ENCODE assay signal across 1 cellular context in genomic region chr17:50118828-50119218, GRCh38.
TF ChIP-seq lines count a peak whose summit lies in the region.

No MANE protein-coding gene starts in this region.

TF ChIP-seq in IMR-90, 13 proteins besides CTCF, POLR2A, EP300 and RAD21:
- TF ChIP-seq MAFK (IDR thresholded peaks at IDR 0.05; ENCODE audit: low read depth, low read length) (no peak), CEBPB (IDR thresholded peaks at IDR 0.05; ENCODE audit: low read depth, low read length) (no peak), RCOR1 (IDR thresholded peaks at IDR 0.05; ENCODE audit: insufficient replicate concordance, low read length) (no peak), MXI1 (IDR thresholded peaks at IDR 0.05; ENCODE audit: borderline replicate concordance, low read depth, low read length) (no peak), FOS (IDR thresholded peaks at IDR 0.05; ENCODE audit: low read depth, low read length) (no peak), SMC3 (IDR thresholded peaks at IDR 0.05; ENCODE audit: low read depth, low read length) (no peak), USF2 (IDR thresholded peaks at IDR 0.05; ENCODE audit: low read depth, low read length) (no peak), NFE2L2 (IDR thresholded peaks at IDR 0.05; ENCODE audit: low read depth, low read length) (no peak), ELK1 (IDR thresholded peaks at IDR 0.05; ENCODE audit: borderline replicate concordance, low read depth, low read length) (no peak), CHD1 (IDR thresholded peaks at IDR 0.05; ENCODE audit: low read depth, low read length) (no peak), MAZ (IDR thresholded peaks at IDR 0.05; ENCODE audit: borderline replicate concordance, low read depth, low read length) (no peak), RFX5 (IDR thresholded peaks at IDR 0.05; ENCODE audit: low read depth, low read length) (no peak), BHLHE40 (IDR thresholded peaks at IDR 0.05; ENCODE audit: low read depth, low read length) (no peak)
TF ChIP-seq in IMR-90: peak in this region for 0.
